1 cellular context compared by ENCODE assay signal in the genomic region with DNA sequence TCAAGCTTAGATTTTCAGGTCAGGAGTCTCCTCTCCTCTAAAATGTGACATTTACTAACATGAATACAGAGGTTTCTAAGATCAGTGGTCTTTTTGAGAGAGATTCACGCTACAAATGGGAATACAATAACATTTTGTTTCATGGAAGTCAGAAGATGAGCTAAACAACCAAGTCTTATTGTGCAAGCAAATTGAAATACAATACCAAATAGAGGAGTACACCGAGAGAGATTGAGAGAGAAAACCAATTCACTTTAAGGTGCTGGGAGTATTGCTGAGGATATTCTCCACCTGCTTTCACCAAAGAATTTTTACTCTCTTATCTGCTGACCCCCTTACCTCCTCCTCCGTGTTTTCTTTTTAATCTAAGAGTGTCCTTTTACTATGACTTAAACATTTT.
TF ChIP-seq lines count a peak whose summit lies in the region.

No MANE protein-coding gene starts in this region.

TF ChIP-seq in K562, 482 proteins besides CTCF, POLR2A, EP300 and RAD21 (continued from another document):
- no peak for TF ChIP-seq PRPF4 (IDR thresholded peaks at IDR 0.05; ENCODE audit: insufficient read depth, low read depth, low read length, poor library complexity, severe bottlenecking)
- TF ChIP-seq DPF2 (IDR thresholded peaks at IDR 0.05): no peak
- TF ChIP-seq ZNF232 (CRISPR knock-in tag; IDR thresholded peaks at IDR 0.05): no peak
- no peak for TF ChIP-seq SUPT5H (IDR thresholded peaks at IDR 0.05)
- TF ChIP-seq MCM7 (IDR thresholded peaks at IDR 0.05): no peak
- TF ChIP-seq BRD4 (IDR thresholded peaks at IDR 0.05): no peak
- TF ChIP-seq, protein P1, sequence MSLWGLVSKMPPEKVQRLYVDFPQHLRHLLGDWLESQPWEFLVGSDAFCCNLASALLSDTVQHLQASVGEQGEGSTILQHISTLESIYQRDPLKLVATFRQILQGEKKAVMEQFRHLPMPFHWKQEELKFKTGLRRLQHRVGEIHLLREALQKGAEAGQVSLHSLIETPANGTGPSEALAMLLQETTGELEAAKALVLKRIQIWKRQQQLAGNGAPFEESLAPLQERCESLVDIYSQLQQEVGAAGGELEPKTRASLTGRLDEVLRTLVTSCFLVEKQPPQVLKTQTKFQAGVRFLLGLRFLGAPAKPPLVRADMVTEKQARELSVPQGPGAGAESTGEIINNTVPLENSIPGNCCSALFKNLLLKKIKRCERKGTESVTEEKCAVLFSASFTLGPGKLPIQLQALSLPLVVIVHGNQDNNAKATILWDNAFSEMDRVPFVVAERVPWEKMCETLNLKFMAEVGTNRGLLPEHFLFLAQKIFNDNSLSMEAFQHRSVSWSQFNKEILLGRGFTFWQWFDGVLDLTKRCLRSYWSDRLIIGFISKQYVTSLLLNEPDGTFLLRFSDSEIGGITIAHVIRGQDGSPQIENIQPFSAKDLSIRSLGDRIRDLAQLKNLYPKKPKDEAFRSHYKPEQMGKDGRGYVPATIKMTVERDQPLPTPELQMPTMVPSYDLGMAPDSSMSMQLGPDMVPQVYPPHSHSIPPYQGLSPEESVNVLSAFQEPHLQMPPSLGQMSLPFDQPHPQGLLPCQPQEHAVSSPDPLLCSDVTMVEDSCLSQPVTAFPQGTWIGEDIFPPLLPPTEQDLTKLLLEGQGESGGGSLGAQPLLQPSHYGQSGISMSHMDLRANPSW (CRISPR knock-in tag; IDR thresholded peaks at IDR 0.05): no peak
- no peak for TF ChIP-seq GABPB1 (CRISPR knock-in tag; IDR thresholded peaks at IDR 0.05)
- TF ChIP-seq PCBP2 (IDR thresholded peaks at IDR 0.05; ENCODE audit: low read depth, low read length, poor library complexity, severe bottlenecking): no peak
- no peak for TF ChIP-seq ZNF445 (CRISPR knock-in tag; IDR thresholded peaks at IDR 0.05; ENCODE audit: low read depth)
- no peak for TF ChIP-seq CBFB (CRISPR knock-in tag; IDR thresholded peaks at IDR 0.05)
- TF ChIP-seq MEF2A (IDR thresholded peaks at IDR 0.05; ENCODE audit: control insufficient read depth, low read depth, low read length): no peak
- TF ChIP-seq ETV6 (IDR thresholded peaks at IDR 0.05; ENCODE audit: borderline replicate concordance in 1 of 2, low read depth in 2 of 2, low read length in 1 of 2): no peak
- no peak for TF ChIP-seq ETV6 (CRISPR knock-in tag; IDR thresholded peaks at IDR 0.05; ENCODE audit: borderline replicate concordance)
- no peak for TF ChIP-seq SMC3 (conservative IDR thresholded peaks at IDR 0.05; ENCODE audit: insufficient read depth, low read depth, low read length)
